20 cellular contexts compared by ENCODE assay signal in the genomic region with DNA sequence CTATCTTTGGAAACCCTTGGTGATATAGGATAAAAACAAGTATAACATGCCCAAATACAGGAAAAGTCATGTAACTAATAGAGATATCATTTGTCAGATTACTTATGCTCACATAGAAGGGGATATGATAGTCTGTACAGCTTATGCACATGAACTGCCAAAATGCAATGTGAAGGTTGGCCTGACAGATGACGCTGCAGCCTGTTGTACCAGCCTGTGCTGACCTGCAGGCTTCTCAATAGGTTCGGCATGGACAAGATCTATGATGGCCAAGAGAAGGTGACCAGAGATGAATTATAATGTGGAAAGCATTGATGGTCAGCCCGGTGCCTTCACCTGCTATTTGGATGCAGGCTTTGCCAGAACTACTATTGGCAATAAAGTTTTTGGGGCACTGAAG. TPM values are rescaled to one million over a fixed set of nuclear protein-coding genes. Genes with fewer than 3 reads are reported as not detected.
"Had no signal": no experiment of that assay in that cellular context is flagged by ENCODE, and none has a peak within 500 bp of the region (broad histone marks: within the 10 kb centered on the region; RNA-seq: fewer than 3 reads in every experiment).

No MANE protein-coding gene starts in this region.

- DNase-seq: activated CD4-positive, alpha-beta T cell treated with anti-CD3 and anti-CD28 coated beads for 36 hours; activated CD4-positive, alpha-beta T cell treated with anti-CD3 and anti-CD28 coated beads, Interleukin-2, amount 50 U/mL, for 48 hours; activated effector memory CD4-positive, alpha-beta T cell treated with Interleukin-2 at 50 U/mL for 16 hours; activated naive CD4-positive, alpha-beta T cell treated with anti-CD3 and anti-CD28 coated beads, Interleukin-2, amount 10 ng/mL, durations not matched to agents 7 days and 5 days; activated naive CD8-positive, alpha-beta T cell treated with anti-CD3 and anti-CD28 coated beads, Interleukin-2, amount 50 U/mL, for 24 hours; anterior cingulate cortex; brain microvascular endothelial cell; colonic mucosa; erythroblast; lower lobe of right lung; natural killer cell; stimulated activated naive CD8-positive, alpha-beta T cell treated with anti-CD3 and anti-CD28 coated beads, Interleukin-15, Interleukin-2, amounts not matched to agents 100 U/mL and 50 U/mL, for 24 hours; uterus had no signal

- H2AFZ ChIP-seq: parathyroid adenoma had no signal

- H3K4me1 ChIP-seq: parathyroid adenoma, uterus had no signal

- H3K27me3 ChIP-seq: brain microvascular endothelial cell, colonic mucosa, gastroesophageal sphincter, tibial nerve, uterus had no signal

- H3K27ac ChIP-seq: brain microvascular endothelial cell, colonic mucosa, gastroesophageal sphincter, lower lobe of right lung, neutrophil, parathyroid adenoma, tibial nerve, uterus had no signal

- FAIRE-seq: endometrium, TTC549 had no signal

- H3K9ac ChIP-seq: parathyroid adenoma had no signal

- H3K36me3 ChIP-seq: brain microvascular endothelial cell, colonic mucosa, gastroesophageal sphincter, lower lobe of right lung, neutrophil, tibial nerve, uterus had no signal

- ATAC-seq: activated CD4-positive, alpha-beta T cell treated with anti-CD3 and anti-CD28 coated beads for 36 hours; activated naive CD8-positive, alpha-beta T cell treated with anti-CD3 and anti-CD28 coated beads, Interleukin-2, amount 50 U/mL, for 24 hours; gastroesophageal sphincter; lower lobe of right lung; natural killer cell; stimulated activated naive CD8-positive, alpha-beta T cell treated with anti-CD3 and anti-CD28 coated beads, Interleukin-15, Interleukin-2, amounts not matched to agents 100 U/mL and 50 U/mL, for 24 hours; WTC11 had no signal

- H3K9me3 ChIP-seq: colonic mucosa, gastroesophageal sphincter, lower lobe of right lung, tibial nerve, uterus had no signal

- H3K4me3 ChIP-seq: colonic mucosa, gastroesophageal sphincter, lower lobe of right lung, tibial nerve, uterus had no signal

RNA-seq across cellular contexts. Expression of gene WFIKKN2, which starts 12.7 kb away (rescaled TPM):
- total RNA-seq: activated CD4-positive, alpha-beta T cell treated with anti-CD3 and anti-CD28 coated beads for 36 hours; natural killer cell had no signal
